ENCODE assay signal across 11 cellular contexts in the genomic region with DNA sequence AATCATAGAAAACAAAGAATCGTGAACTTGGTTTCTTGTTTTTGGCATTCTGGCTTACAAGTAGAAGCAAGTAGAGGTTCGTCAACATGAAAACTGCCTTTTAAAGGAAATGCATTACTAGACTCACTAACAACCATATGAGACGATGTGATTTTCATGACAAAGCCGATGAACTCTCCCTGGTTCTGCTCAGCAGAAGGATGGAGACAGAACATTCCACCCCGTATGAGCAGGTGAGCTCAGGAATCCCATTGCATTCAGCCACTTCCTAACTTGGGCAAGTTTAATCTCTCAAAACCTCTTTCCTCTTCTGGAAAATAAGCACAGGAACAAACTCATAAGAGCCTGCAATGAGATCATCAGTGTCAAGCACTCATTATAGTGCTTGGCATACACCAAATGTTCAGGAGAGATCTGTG. TPM values are rescaled to one million over a fixed set of nuclear protein-coding genes. Genes with fewer than 3 reads are reported as not detected.
DNase-seq lines count a peak whose midpoint lies in the region; ATAC-seq and TF ChIP-seq lines count a peak whose summit lies in the region.
"Had no signal": no experiment of that assay in that cellular context is flagged by ENCODE, and none has a peak within 500 bp of the region (broad histone marks: within the 10 kb centered on the region; RNA-seq: fewer than 3 reads in every experiment).

No MANE protein-coding gene starts in this region.

- no peak for TF ChIP-seq POLR2A in IMR-90 (IDR thresholded peaks at IDR 0.05; ENCODE audit: low read depth, low read length)

- no peaks in the 10 kb centered on the region for H3K27me3 Mint-ChIP-seq in activated CD4-positive, alpha-beta T cell treated with anti-CD3 and anti-CD28 coated beads, Interleukin-2, amount 10 ng/mL, durations not matched to agents 7 days and 5 days
- H3K27me3 Mint-ChIP-seq: activated B cell treated with CpG ODN at 0.5 μM for 24 hours, IgD-negative memory B cell had no signal

- no peak overlapping the region for H2BK20ac ChIP-seq in IMR-90 (ENCODE audit: low read depth, low read length)

- POLR2A ChIA-PET in IMR-90 (lab: Charles Lee; ENCODE audit: unreplicated experiment) (no interaction called here), GM10248 (lab: Yijun Ruan, JAX) (no interaction called here)
- POLR2A ChIA-PET in activated CD4-positive, alpha-beta T cell treated with anti-CD3 and anti-CD28 coated beads, Interleukin-2, amount 10 ng/mL, durations not matched to agents 7 days and 5 days (lab: Charles Lee): no interaction called here

- no peak overlapping the region for H2BK5ac ChIP-seq in IMR-90 (ENCODE audit: low read depth, low read length, poor library complexity, severe bottlenecking)

- peaks cover 1% of the 10 kb centered on the region for H3K36me3 Mint-ChIP-seq in activated CD4-positive, alpha-beta T cell treated with anti-CD3 and anti-CD28 coated beads, Interleukin-2, amount 10 ng/mL, durations not matched to agents 7 days and 5 days (ENCODE audit: low read depth)
- H3K36me3 Mint-ChIP-seq: IgD-negative memory B cell had no signal

- peak; percentile 35 for DNase-seq in IMR-90
- no peak for DNase-seq in colonic mucosa
- DNase-seq in iPS-NIHi11 (ENCODE audit: low spot score): peak; percentile 45
- DNase-seq in islet precursor cell: no peak
- no peak for DNase-seq in activated CD4-positive, alpha-beta T cell treated with anti-CD3 and anti-CD28 coated beads, Interleukin-2, amount 10 ng/mL, durations not matched to agents 7 days and 5 days
- no peak for DNase-seq in GM10248 (ENCODE audit: extremely low spot score)
- DNase-seq: activated B cell treated with CpG ODN at 0.5 μM for 24 hours; activated naive CD4-positive, alpha-beta T cell treated with anti-CD3 and anti-CD28 coated beads, Interleukin-2, amount 50 U/mL, for 16 hours had no signal

- peaks cover 29 to 54% of the 10 kb centered on the region in 2 experiments for H3K79me1 ChIP-seq in IMR-90 (ENCODE audit: low read depth in 1 of 2, low read length in 2 of 2)

- H3K23ac ChIP-seq in IMR-90 (ENCODE audit: low read depth, low read length): peak overlapping the region; percentile 13; the same call in 1 of the 2 replicates

- no peak overlapping the region for H2AFZ ChIP-seq in IMR-90 (replicated peaks; ENCODE audit: low read length, poor library complexity)

- TF ChIP-seq RAD21 in IMR-90 (IDR thresholded peaks at IDR 0.05; ENCODE audit: low read length): no peak

- no peak overlapping the region for H3K18ac ChIP-seq in IMR-90 (ENCODE audit: low read depth, low read length)

- H3K36me3 ChIP-seq in IMR-90 (ENCODE audit: control insufficient read depth, insufficient read depth, low read length): no peaks in the 10 kb centered on the region; the same call in 1 of the 2 replicates
- no peaks in the 10 kb centered on the region for H3K36me3 ChIP-seq in colonic mucosa
- H3K36me3 ChIP-seq in subcutaneous abdominal adipose tissue (ENCODE audit: control insufficient read depth in 5 of 5, insufficient read depth in 5 of 5, low read length in 5 of 5): no peaks in the 10 kb centered on the region

- no peak overlapping the region for H3K56ac ChIP-seq in IMR-90 (ENCODE audit: extremely low read depth, insufficient read depth, low read length)

- H3K9me3 ChIP-seq in IMR-90 (ENCODE audit: control insufficient read depth, insufficient read depth, low read length) (no peaks in the 10 kb centered on the region), colonic mucosa (no peaks in the 10 kb centered on the region), subcutaneous abdominal adipose tissue (ENCODE audit: control insufficient read depth in 5 of 5, low read length in 5 of 5) (no peaks in the 10 kb centered on the region)

- peaks cover 28% of the 10 kb centered on the region for H3K4me1 Mint-ChIP-seq in activated CD4-positive, alpha-beta T cell treated with anti-CD3 and anti-CD28 coated beads, Interleukin-2, amount 10 ng/mL, durations not matched to agents 7 days and 5 days
- H3K4me1 Mint-ChIP-seq: activated B cell treated with CpG ODN at 0.5 μM for 24 hours had no signal

- H3K27ac Mint-ChIP-seq in activated CD4-positive, alpha-beta T cell treated with anti-CD3 and anti-CD28 coated beads, Interleukin-2, amount 10 ng/mL, durations not matched to agents 7 days and 5 days: no peak overlapping the region
- H3K27ac Mint-ChIP-seq: activated B cell treated with CpG ODN at 0.5 μM for 24 hours, IgD-negative memory B cell had no signal

- CTCF ChIA-PET in IMR-90 (lab: Yijun Ruan, JAX): no interaction called here
- CTCF ChIA-PET in activated CD4-positive, alpha-beta T cell treated with anti-CD3 and anti-CD28 coated beads, Interleukin-2, amount 10 ng/mL, durations not matched to agents 7 days and 5 days (lab: Charles Lee): interaction anchor here (1.4 kb wide), 1 partner anchor 10 kb away, joined by 3 read pairs; no protein-coding TSS in a partner anchor
- CTCF ChIA-PET in GM10248 (lab: Yijun Ruan, JAX): interaction anchor here (1.0 kb wide), 1 partner anchor 44 kb away, joined by 5 read pairs; no protein-coding TSS in a partner anchor

- dilution Hi-C loops in IMR-90 (cut with HindIII; ENCODE audit: low sequenced_read_pairs, unreplicated experiment): no loop called here

- H3K4me2 ChIP-seq in IMR-90 (ENCODE audit: low read depth, low read length): no peak overlapping the region

- no peaks in the 10 kb centered on the region for H3K9me3 Mint-ChIP-seq in activated CD4-positive, alpha-beta T cell treated with anti-CD3 and anti-CD28 coated beads, Interleukin-2, amount 10 ng/mL, durations not matched to agents 7 days and 5 days
- H3K9me3 Mint-ChIP-seq: activated B cell treated with CpG ODN at 0.5 μM for 24 hours, IgD-negative memory B cell had no signal

- intact Hi-C loops in IMR-90 (cut with micrococcal nuclease) (no loop called here), colonic mucosa (cut with DNase I) (no loop called here)

- H2BK15ac ChIP-seq in IMR-90 (ENCODE audit: low read depth, low read length): no peak overlapping the region

- H3K27ac ChIP-seq in IMR-90 (ENCODE audit: insufficient read depth, low read length) (no peak overlapping the region), colonic mucosa (peak overlapping the region; percentile 34), subcutaneous abdominal adipose tissue (ENCODE audit: low read depth, low read length) (peak overlapping the region; percentile 82)

- H3K4me3 ChIP-seq in IMR-90 (ENCODE audit: insufficient read depth, low read depth, low read length) (no peak overlapping the region), colonic mucosa (no peak overlapping the region), subcutaneous abdominal adipose tissue (ENCODE audit: low read depth in 1 of 5, low read length in 5 of 5) (peak overlapping the region in 3 of 5 donors; percentile 21 to 40 (median 37))

- peak overlapping the region; percentile 74 for H2AK5ac ChIP-seq in IMR-90 (ENCODE audit: low read depth, low read length)

- no peak overlapping the region for H3K14ac ChIP-seq in IMR-90 (replicated peaks; ENCODE audit: low read depth, low read length)

- in situ Hi-C loops in IMR-90 (cut with MboI; ENCODE audit: low sequenced_read_pairs): no loop called here

- H3K27me3 ChIP-seq in IMR-90 (ENCODE audit: control insufficient read depth, insufficient read depth, low read length) (no peaks in the 10 kb centered on the region), colonic mucosa (no peaks in the 10 kb centered on the region), subcutaneous abdominal adipose tissue (ENCODE audit: control insufficient read depth in 5 of 5, insufficient read depth in 4 of 5, low read length in 5 of 5) (no peaks in the 10 kb centered on the region)

- H4K8ac ChIP-seq in IMR-90 (ENCODE audit: low read depth in 2 of 2, low read length in 2 of 2): peak overlapping the region in 1 of 2 experiments; percentile 4; a peak in 1 of 4 replicates

- no peak overlapping the region for H3K4me3 Mint-ChIP-seq in activated CD4-positive, alpha-beta T cell treated with anti-CD3 and anti-CD28 coated beads, Interleukin-2, amount 10 ng/mL, durations not matched to agents 7 days and 5 days
- H3K4me3 Mint-ChIP-seq: activated B cell treated with CpG ODN at 0.5 μM for 24 hours, IgD-negative memory B cell had no signal

- peaks cover 12% of the 10 kb centered on the region for H3K4me1 ChIP-seq in IMR-90 (ENCODE audit: control insufficient read depth, insufficient read depth, low read length)
- H3K4me1 ChIP-seq in colonic mucosa: peaks cover 4% of the 10 kb centered on the region
- H3K4me1 ChIP-seq in subcutaneous abdominal adipose tissue (ENCODE audit: control insufficient read depth in 5 of 5, insufficient read depth in 5 of 5, low read length in 5 of 5): peaks cover 6 to 22% (median 16%) of the 10 kb centered on the region in 5 donors

- ATAC-seq in IMR-90 (ENCODE audit: low read depth): peak; percentile 8; the same call in 1 of the 2 replicates
- ATAC-seq in HG02840 (IDR thresholded peaks at IDR 0.05; ENCODE audit: low FRiP score, unreplicated experiment): no peak

- no peak overlapping the region for H2AK9ac ChIP-seq in IMR-90 (replicated peaks; ENCODE audit: low read depth, low read length, poor library complexity)

- H4K5ac ChIP-seq in IMR-90 (ENCODE audit: low read depth, low read length): no peak overlapping the region

- H4K20me1 ChIP-seq in IMR-90 (ENCODE audit: insufficient read depth, low read length): peaks cover 49% of the 10 kb centered on the region

- no TSS peak for BruUV-seq in IMR-90 (replicated peaks; lab: Mats Ljungman, UMichigan)

- 94% methylated on average over 2 of the region's 5 CpGs; no CpG with 5 or more reads in 1 of the 2 experiments for WGBS in IMR-90 (ENCODE audit: extremely low coverage in 2 of 2, insufficient read length in 1 of 2), 2 experiments

- no peak overlapping the region for H2BK120ac ChIP-seq in IMR-90 (ENCODE audit: low read depth, low read length)

- H3K9ac ChIP-seq in IMR-90 (ENCODE audit: low read depth, low read length) (no peak overlapping the region), colonic mucosa (ENCODE audit: low read depth in 2 of 2, low read length in 2 of 2) (no peak overlapping the region), subcutaneous abdominal adipose tissue (ENCODE audit: low read length in 5 of 5) (peak overlapping the region in 3 of 5 donors; percentile 8 to 48 (median 44))

- no peak overlapping the region for H3K4ac ChIP-seq in IMR-90 (ENCODE audit: low read depth, low read length)

- peaks cover 13% of the 10 kb centered on the region; the same call in 1 of the 2 replicates for H3K9me1 ChIP-seq in IMR-90 (ENCODE audit: insufficient read depth, low read length)

- no peak overlapping the region for H4K91ac ChIP-seq in IMR-90 (ENCODE audit: insufficient read depth, low read depth, low read length)

- TF ChIP-seq CTCF in IMR-90 (conservative IDR thresholded peaks at IDR 0.05; ENCODE audit: low read depth, low read length) (no peak), colonic mucosa (IDR thresholded peaks at IDR 0.05) (no peak), GM10248 (IDR thresholded peaks at IDR 0.05; ENCODE audit: control extremely low read depth, extremely low read depth, low read depth, missing control alignments) (no peak)

RNA-seq across cellular contexts. Expression of gene SVIL, which starts 57.4 kb away (rescaled TPM):
- 11.5 and 13.6 TPM in 2 replicates for total RNA-seq in IMR-90 (2012; rRNA removed)
- polyA plus RNA-seq in IMR-90 (2012; rRNA removed): 10.9 and 11.6 TPM in 2 replicates
- 4.9 and 6.7 TPM in 2 replicates for polyA plus RNA-seq in IMR-90 (2012; cell fraction: cytosol; rRNA removed)
- 19.7 and 44.0 TPM in 2 replicates for polyA plus RNA-seq in IMR-90 (2012; cell fraction: nucleus; rRNA removed; ENCODE audit: low replicate concordance)
- total RNA-seq in colonic mucosa: 100 to 1,000 TPM in 1 of 2 donors, 10 to 100 TPM in 1; 62.6 to 132 TPM
- total RNA-seq in activated CD4-positive, alpha-beta T cell treated with anti-CD3 and anti-CD28 coated beads, Interleukin-2, amount 10 ng/mL, durations not matched to agents 7 days and 5 days: 10 to 100 TPM; 22.6 to 26.8 TPM

Comparison
In these comparisons a context has a peak if more than half of its experiments do, and no peak if none do; other contexts are left out.
1. DNase-seq: peak in IMR-90 (single experiment) and iPS-NIHi11 (single experiment); none in colonic mucosa (single experiment), islet precursor cell (single experiment), activated CD4-positive, alpha-beta T cell treated with anti-CD3 and anti-CD28 coated beads, Interleukin-2, amount 10 ng/mL, durations not matched to agents 7 days and 5 days (single experiment) and GM10248 (single experiment).
2. H3K4me3 ChIP-seq: peak in subcutaneous abdominal adipose tissue (3 of 5); none in IMR-90 (single experiment) and colonic mucosa (single experiment).
3. H3K9ac ChIP-seq: peak in subcutaneous abdominal adipose tissue (3 of 5); none in IMR-90 (single experiment) and colonic mucosa (0 of 2).